8 cellular contexts compared by ENCODE assay signal in genomic region chr20:1467355-1468116, GRCh38. TPM values are rescaled to one million over a fixed set of nuclear protein-coding genes. Genes with fewer than 3 reads are reported as not detected.
DNase-seq lines count a peak whose midpoint lies in the region; ATAC-seq and TF ChIP-seq lines count a peak whose summit lies in the region.

No MANE protein-coding gene starts in this region.

- TF ChIP-seq CTCF in OCI-LY3 (IDR thresholded peaks at IDR 0.05; ENCODE audit: low read depth, low read length), result no peak
- no peak for TF ChIP-seq CTCF in foreskin keratinocyte (conservative IDR thresholded peaks at IDR 0.05)

- intact Hi-C loops in dendritic cell treated with granulocyte-macrophage colony-stimulating factor and Interleukin-4, amounts not matched to agents 40 ng/mL and 50 ng/mL, for 4 days (cut with micrococcal nuclease), result loop anchor here (1.0 to 2.0 kb wide), 2 partner anchors 23 to 36 kb away; partner anchors contain the start of gene SIRPB2

- H3K27ac ChIP-seq in OCI-LY3 (ENCODE audit: low read length), result peak overlapping the region; percentile 56
- no peak overlapping the region for H3K27ac ChIP-seq in foreskin keratinocyte

- H3K4me3 Mint-ChIP-seq in dendritic cell treated with granulocyte-macrophage colony-stimulating factor and Interleukin-4, amounts not matched to agents 40 ng/mL and 50 ng/mL, for 4 days, result peak overlapping the region; percentile 91
- H3K4me3 Mint-ChIP-seq in naive thymus-derived CD8-positive, alpha-beta T cell, result peak overlapping the region; percentile 70 to 90 (median 85)

- H3K4me1 ChIP-seq in OCI-LY3 (ENCODE audit: low read length) (peaks cover 61% of the 10 kb centered on the region), foreskin keratinocyte (peaks cover 14% of the 10 kb centered on the region)

- no peaks in the 10 kb centered on the region for H3K9me3 ChIP-seq in OCI-LY3 (ENCODE audit: insufficient read depth, low read length)

- H2AFZ ChIP-seq in OCI-LY3 (ENCODE audit: low read depth, low read length), result peak overlapping the region; percentile 98

- peak; percentile 7 for ATAC-seq in GM18907 (IDR thresholded peaks at IDR 0.05; ENCODE audit: unreplicated experiment)
- ATAC-seq in naive thymus-derived CD8-positive, alpha-beta T cell, result no peak
- ATAC-seq in HG02571 (IDR thresholded peaks at IDR 0.05; ENCODE audit: unreplicated experiment), result no peak
- no peak for ATAC-seq in GM18520 (IDR thresholded peaks at IDR 0.05; ENCODE audit: unreplicated experiment)
- ATAC-seq in foreskin keratinocyte, result no peak

- peak overlapping the region; percentile 90 for H3K4me3 ChIP-seq in OCI-LY3 (ENCODE audit: low read length)

- in situ Hi-C loops in ACHN (cut with HindIII; ENCODE audit: low pct_ligation_motif_present, low pct_unique_long_range_greater_than_20kb, low sequenced_read_pairs), result no loop called here

- H3K36me3 Mint-ChIP-seq in dendritic cell treated with granulocyte-macrophage colony-stimulating factor and Interleukin-4, amounts not matched to agents 40 ng/mL and 50 ng/mL, for 4 days (ENCODE audit: low read depth), result peaks cover 70% of the 10 kb centered on the region
- peaks cover 0 to 18% (median 0%) of the 10 kb centered on the region in 3 donors for H3K36me3 Mint-ChIP-seq in naive thymus-derived CD8-positive, alpha-beta T cell

- peaks cover 26% of the 10 kb centered on the region for H4K20me1 ChIP-seq in OCI-LY3 (ENCODE audit: insufficient read depth, low read length)

- peak overlapping the region; percentile 41 for H3K9ac ChIP-seq in OCI-LY3 (ENCODE audit: low read length)

- peaks cover 38% of the 10 kb centered on the region for H3K79me2 ChIP-seq in OCI-LY3 (ENCODE audit: low read length)

- peak overlapping the region; percentile 98 for H3K27ac Mint-ChIP-seq in dendritic cell treated with granulocyte-macrophage colony-stimulating factor and Interleukin-4, amounts not matched to agents 40 ng/mL and 50 ng/mL, for 4 days
- H3K27ac Mint-ChIP-seq in naive thymus-derived CD8-positive, alpha-beta T cell, result peak overlapping the region; percentile 26 to 91 (median 74)

- H3K27me3 ChIP-seq in OCI-LY3 (ENCODE audit: low read depth, low read length), result no peaks in the 10 kb centered on the region
- H3K27me3 ChIP-seq in foreskin keratinocyte, result no peaks in the 10 kb centered on the region

- POLR2A ChIA-PET in naive thymus-derived CD8-positive, alpha-beta T cell (lab: Charles Lee), result interaction anchor here (0.8 to 1.9 kb wide), 7 partner anchors 17 to 1003 kb away, joined by 3 to 9 read pairs (median 6); partner anchors contain the start of genes FKBP1A and SNRPB

- H3K4me1 Mint-ChIP-seq in dendritic cell treated with granulocyte-macrophage colony-stimulating factor and Interleukin-4, amounts not matched to agents 40 ng/mL and 50 ng/mL, for 4 days (ENCODE audit: low read depth), result peaks cover 81% of the 10 kb centered on the region
- H3K4me1 Mint-ChIP-seq in naive thymus-derived CD8-positive, alpha-beta T cell, result peaks cover 21 to 50% (median 47%) of the 10 kb centered on the region in 4 donors

- peak overlapping the region; percentile 94 for H3K4me2 ChIP-seq in OCI-LY3 (ENCODE audit: low read length)

- H3K9me3 Mint-ChIP-seq in dendritic cell treated with granulocyte-macrophage colony-stimulating factor and Interleukin-4, amounts not matched to agents 40 ng/mL and 50 ng/mL, for 4 days, result no peaks in the 10 kb centered on the region
- no peaks in the 10 kb centered on the region for H3K9me3 Mint-ChIP-seq in naive thymus-derived CD8-positive, alpha-beta T cell

- DNase-seq in naive thymus-derived CD8-positive, alpha-beta T cell, result peak in 3 of 10 donors; percentile 5 to 6 (median 6)
- DNase-seq in ACHN (no peak), foreskin keratinocyte (no peak)

- H3K36me3 ChIP-seq in OCI-LY3 (replicated peaks; ENCODE audit: low read depth, low read length), result peaks cover 14% of the 10 kb centered on the region

- no peaks in the 10 kb centered on the region for H3K27me3 Mint-ChIP-seq in dendritic cell treated with granulocyte-macrophage colony-stimulating factor and Interleukin-4, amounts not matched to agents 40 ng/mL and 50 ng/mL, for 4 days
- peaks cover 0 to 35% (median 7%) of the 10 kb centered on the region in 5 donors for H3K27me3 Mint-ChIP-seq in naive thymus-derived CD8-positive, alpha-beta T cell

RNA-seq across cellular contexts. Expression of gene NSFL1C, which starts 0.9 kb away (rescaled TPM):
- 10 to 100 TPM; 70.3 to 72.6 TPM for total RNA-seq in naive thymus-derived CD8-positive, alpha-beta T cell
- 10 to 100 TPM; 68.1 to 82.8 (median 77.0) TPM for polyA plus RNA-seq in naive thymus-derived CD8-positive, alpha-beta T cell
- total RNA-seq in foreskin keratinocyte, result 50.9 and 60.8 TPM in 2 replicates
- polyA plus RNA-seq in foreskin keratinocyte, result 99.6 and 109 TPM in 2 replicates

RNA-seq across cellular contexts. Expression of gene SIRPB2, which starts 23.7 kb away (rescaled TPM):
- not detected for total RNA-seq in naive thymus-derived CD8-positive, alpha-beta T cell
- not detected for polyA plus RNA-seq in naive thymus-derived CD8-positive, alpha-beta T cell
- total RNA-seq in foreskin keratinocyte, result 0.28 and 0.48 TPM in 2 replicates
- 0.31 and 0.43 TPM in 2 replicates for polyA plus RNA-seq in foreskin keratinocyte
